ENCODE assay signal across 8 cellular contexts in genomic region chr16:74368002-74368979, GRCh38. TPM values are rescaled to one million over a fixed set of nuclear protein-coding genes. Genes with fewer than 3 reads are reported as not detected.
DNase-seq lines count a peak whose midpoint lies in the region; ATAC-seq, FAIRE-seq and TF ChIP-seq lines count a peak whose summit lies in the region.
"Not testable (repeated sequence)": the region's sequence is repeated elsewhere in the genome, so short reads cannot be mapped to it uniquely, and the experiment has no call there.

No MANE protein-coding gene starts in this region.

- peak overlapping the region; percentile 84 for H3K27ac ChIP-seq in RWPE1

- peak overlapping the region; percentile 79 for H3K4me3 ChIP-seq in LNCaP clone FGC (ENCODE audit: low read depth, low read length)
- peak overlapping the region; percentile 81 for H3K4me3 ChIP-seq in fibroblast of the aortic adventitia (ENCODE audit: low read depth, low read length)

- ATAC-seq in stimulated activated naive CD8-positive, alpha-beta T cell treated with anti-CD3 and anti-CD28 coated beads, Interleukin-15, Interleukin-2, amounts not matched to agents 100 U/mL and 50 U/mL, for 24 hours, result peak; percentile 94

- not testable (repeated sequence) for TF ChIP-seq CTCF in LNCaP clone FGC (IDR thresholded peaks at IDR 0.05; ENCODE audit: control insufficient read depth, extremely low read depth, insufficient read depth); RWPE1 (conservative IDR thresholded peaks at IDR 0.05; ENCODE audit: low read depth); fibroblast of the aortic adventitia (IDR thresholded peaks at IDR 0.05; ENCODE audit: insufficient read depth, low read length); nephron progenitor cell (IDR thresholded peaks at IDR 0.05)

- peak overlapping the region; percentile 94 for H3K4me3 Mint-ChIP-seq in nephron progenitor cell

- H3K27me3 Mint-ChIP-seq in nephron progenitor cell (ENCODE audit: low read depth, poor library complexity), result peaks cover 16% of the 10 kb centered on the region

- POLR2A ChIA-PET in RWPE1 (lab: Yijun Ruan, JAX; ENCODE audit: low non-redundant PET), result not testable (repeated sequence)

- peak; percentile 63; the same call in 1 of the 2 replicates for TF ChIP-seq POLR2A in H54 (IDR thresholded peaks at IDR 0.05; ENCODE audit: low read depth, low read length)

- not testable (repeated sequence) for H3K9me3 Mint-ChIP-seq in nephron progenitor cell

- CTCF ChIA-PET in RWPE1 (lab: Yijun Ruan, JAX), result not testable (repeated sequence)

- H3K36me3 Mint-ChIP-seq in nephron progenitor cell (ENCODE audit: low read depth), result not testable (repeated sequence)

- not testable (repeated sequence) for H3K27ac Mint-ChIP-seq in nephron progenitor cell

- DNase-seq in EL (peak; percentile 91), H54 (ENCODE audit: insufficient read length, low spot score) (peak; percentile 93), LNCaP clone FGC (ENCODE audit: low read depth) (peak; percentile 26), RWPE1 (ENCODE audit: low spot score) (peak; percentile 81), fibroblast of the aortic adventitia (ENCODE audit: low read depth) (peak; percentile 94), nephron progenitor cell (peak; percentile 95)
- DNase-seq in activated effector memory CD4-positive, alpha-beta T cell treated with Interleukin-2 at 50 U/mL for 16 hours, result peak; percentile 99
- DNase-seq in stimulated activated naive CD8-positive, alpha-beta T cell treated with anti-CD3 and anti-CD28 coated beads, Interleukin-15, Interleukin-2, amounts not matched to agents 100 U/mL and 50 U/mL, for 24 hours, result peak; percentile 97

- H3K4me1 Mint-ChIP-seq in nephron progenitor cell, result peaks cover 14% of the 10 kb centered on the region

- not testable (repeated sequence) for FAIRE-seq in H54 (lab: Jason Lieb, UNC)

RNA-seq across cellular contexts. Expression of gene NPIPB15, which starts 7.8 kb away (rescaled TPM):
- total RNA-seq in fibroblast of the aortic adventitia (ENCODE audit: low replicate concordance), result not detected in 2 replicates

RNA-seq across cellular contexts. Expression of gene CLEC18B, which starts 53.0 kb away (rescaled TPM):
- total RNA-seq in fibroblast of the aortic adventitia (ENCODE audit: low replicate concordance), result not detected in 2 replicates

Comparison
In these comparisons a context has a peak if more than half of its experiments do, and no peak if none do; other contexts are left out.
1. Peak in every context shown above with its lines: DNase-seq, ATAC-seq, H3K4me3 ChIP-seq and H3K27ac ChIP-seq.
2. DNase-seq: peak in every context shown above with its lines; median percentile 99 in activated effector memory CD4-positive, alpha-beta T cell treated with Interleukin-2 at 50 U/mL for 16 hours; 97 in stimulated activated naive CD8-positive, alpha-beta T cell treated with anti-CD3 and anti-CD28 coated beads, Interleukin-15, Interleukin-2, amounts not matched to agents 100 U/mL and 50 U/mL, for 24 hours; 95 in nephron progenitor cell; 94 in fibroblast of the aortic adventitia; 93 in H54; 91 in EL; 81 in RWPE1; 26 in LNCaP clone FGC.